In the genomic region with DNA sequence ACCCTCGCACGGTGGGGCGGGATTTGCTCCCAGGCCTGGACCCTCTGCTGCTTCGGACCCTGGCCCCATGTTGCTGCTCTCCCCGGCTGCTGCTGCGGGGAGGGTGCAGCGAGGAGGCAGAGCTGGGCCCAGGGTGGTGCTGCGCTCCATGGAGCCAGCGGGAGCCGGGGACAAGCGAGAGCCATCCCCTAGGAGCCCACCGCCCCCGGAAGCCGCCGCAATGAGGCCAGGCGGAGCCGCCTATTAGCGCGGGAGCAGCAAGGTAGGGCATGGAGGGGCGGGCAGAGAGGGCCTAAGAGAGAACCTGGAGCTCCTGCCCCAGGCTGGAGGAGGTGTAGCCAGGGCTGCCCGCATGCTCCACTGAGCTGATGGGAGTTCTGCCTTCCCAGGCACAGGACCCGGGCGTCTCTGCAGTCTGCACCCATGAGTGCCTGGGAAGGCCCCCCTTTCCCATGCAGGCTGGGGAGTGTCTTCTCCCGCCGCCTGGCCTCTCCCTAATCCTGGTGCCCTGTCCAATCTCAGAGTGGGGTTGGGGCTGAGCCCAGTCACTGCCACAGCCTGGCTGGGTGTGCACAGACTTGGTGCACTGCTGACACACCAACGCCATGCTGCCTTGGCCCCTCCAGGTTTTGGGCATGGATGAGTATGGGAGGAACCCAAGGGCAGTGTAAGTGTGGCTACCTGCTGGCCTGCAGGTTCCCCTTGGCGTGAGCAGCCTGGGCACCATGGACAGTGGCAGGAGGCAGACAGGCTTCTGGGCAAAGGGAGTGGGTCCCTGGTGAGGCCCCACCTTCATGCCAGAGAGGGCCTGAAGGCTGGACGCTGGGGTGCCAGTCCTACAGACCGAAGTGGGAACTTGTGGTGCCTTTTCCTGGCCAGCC, we compare ENCODE assay signal across 2 cellular contexts.
TF ChIP-seq lines count a peak whose summit lies in the region.

No MANE protein-coding gene starts in this region.

TF ChIP-seq in SK-N-SH, 30 proteins besides CTCF, POLR2A, EP300 and RAD21:
- TF ChIP-seq, protein P1, sequence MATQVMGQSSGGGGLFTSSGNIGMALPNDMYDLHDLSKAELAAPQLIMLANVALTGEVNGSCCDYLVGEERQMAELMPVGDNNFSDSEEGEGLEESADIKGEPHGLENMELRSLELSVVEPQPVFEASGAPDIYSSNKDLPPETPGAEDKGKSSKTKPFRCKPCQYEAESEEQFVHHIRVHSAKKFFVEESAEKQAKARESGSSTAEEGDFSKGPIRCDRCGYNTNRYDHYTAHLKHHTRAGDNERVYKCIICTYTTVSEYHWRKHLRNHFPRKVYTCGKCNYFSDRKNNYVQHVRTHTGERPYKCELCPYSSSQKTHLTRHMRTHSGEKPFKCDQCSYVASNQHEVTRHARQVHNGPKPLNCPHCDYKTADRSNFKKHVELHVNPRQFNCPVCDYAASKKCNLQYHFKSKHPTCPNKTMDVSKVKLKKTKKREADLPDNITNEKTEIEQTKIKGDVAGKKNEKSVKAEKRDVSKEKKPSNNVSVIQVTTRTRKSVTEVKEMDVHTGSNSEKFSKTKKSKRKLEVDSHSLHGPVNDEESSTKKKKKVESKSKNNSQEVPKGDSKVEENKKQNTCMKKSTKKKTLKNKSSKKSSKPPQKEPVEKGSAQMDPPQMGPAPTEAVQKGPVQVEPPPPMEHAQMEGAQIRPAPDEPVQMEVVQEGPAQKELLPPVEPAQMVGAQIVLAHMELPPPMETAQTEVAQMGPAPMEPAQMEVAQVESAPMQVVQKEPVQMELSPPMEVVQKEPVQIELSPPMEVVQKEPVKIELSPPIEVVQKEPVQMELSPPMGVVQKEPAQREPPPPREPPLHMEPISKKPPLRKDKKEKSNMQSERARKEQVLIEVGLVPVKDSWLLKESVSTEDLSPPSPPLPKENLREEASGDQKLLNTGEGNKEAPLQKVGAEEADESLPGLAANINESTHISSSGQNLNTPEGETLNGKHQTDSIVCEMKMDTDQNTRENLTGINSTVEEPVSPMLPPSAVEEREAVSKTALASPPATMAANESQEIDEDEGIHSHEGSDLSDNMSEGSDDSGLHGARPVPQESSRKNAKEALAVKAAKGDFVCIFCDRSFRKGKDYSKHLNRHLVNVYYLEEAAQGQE (IDR thresholded peaks at IDR 0.05; ENCODE audit: low read depth, low read length), result peak; percentile 65; the same call in 1 of the 2 replicates
- no peak for TF ChIP-seq MXI1 (IDR thresholded peaks at IDR 0.05; ENCODE audit: low read depth, low read length)
- TF ChIP-seq EZH2phosphoT487 (IDR thresholded peaks at IDR 0.05; ENCODE audit: borderline replicate concordance, low read depth), result no peak

TF ChIP-seq in SK-N-SH treated with all-trans-retinoic acid at 6 μM for 48 hours, 23 proteins besides CTCF, POLR2A, EP300 and RAD21 (continued from another document):
- TF ChIP-seq, protein P2, sequence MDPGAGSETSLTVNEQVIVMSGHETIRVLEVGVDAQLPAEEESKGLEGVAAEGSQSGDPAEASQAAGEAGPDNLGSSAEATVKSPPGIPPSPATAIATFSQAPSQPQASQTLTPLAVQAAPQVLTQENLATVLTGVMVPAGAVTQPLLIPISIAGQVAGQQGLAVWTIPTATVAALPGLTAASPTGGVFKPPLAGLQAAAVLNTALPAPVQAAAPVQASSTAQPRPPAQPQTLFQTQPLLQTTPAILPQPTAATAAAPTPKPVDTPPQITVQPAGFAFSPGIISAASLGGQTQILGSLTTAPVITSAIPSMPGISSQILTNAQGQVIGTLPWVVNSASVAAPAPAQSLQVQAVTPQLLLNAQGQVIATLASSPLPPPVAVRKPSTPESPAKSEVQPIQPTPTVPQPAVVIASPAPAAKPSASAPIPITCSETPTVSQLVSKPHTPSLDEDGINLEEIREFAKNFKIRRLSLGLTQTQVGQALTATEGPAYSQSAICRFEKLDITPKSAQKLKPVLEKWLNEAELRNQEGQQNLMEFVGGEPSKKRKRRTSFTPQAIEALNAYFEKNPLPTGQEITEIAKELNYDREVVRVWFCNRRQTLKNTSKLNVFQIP (CRISPR knock-in tag; IDR thresholded peaks at IDR 0.05; ENCODE audit: borderline replicate concordance, low read depth), result no peak
